8 cellular contexts compared by ENCODE assay signal in genomic region chr9:137253717-137254623, GRCh38. TPM values are rescaled to one million over a fixed set of nuclear protein-coding genes. Genes with fewer than 3 reads are reported as not detected.
A peak's percentile ranks its signal among the peaks of the same experiment; 100 is the strongest.
DNase-seq lines count a peak whose midpoint lies in the region; ATAC-seq and TF ChIP-seq lines count a peak whose summit lies in the region.

No MANE protein-coding gene starts in this region.

- H3K79me2 ChIP-seq in Loucy (ENCODE audit: insufficient read depth, low read length): peaks cover 36% of the 10 kb centered on the region

- H3K4me2 ChIP-seq in Loucy (ENCODE audit: low read depth, low read length, poor library complexity, severe bottlenecking): peak overlapping the region; percentile 97

- DNase-seq in AG10803 (ENCODE audit: low read depth) (no peak), coronary artery (ENCODE audit: low spot score) (no peak), NCI-H1092 treated with DMSO at 0.1 percent for 48 hours (lab: John Stamatoyannopoulos, UW) (no peak), GM10266 (ENCODE audit: extremely low spot score) (no peak)
- no peak for DNase-seq in natural killer cell treated with Interleukin-12 subunit alpha and Interleukin-12 subunit beta and Interleukin-15 and Interleukin-18, amount 100 ng/mL, for 72 hours (ENCODE audit: low spot score)

- H3K9me3 Mint-ChIP-seq in natural killer cell treated with Interleukin-12 subunit alpha and Interleukin-12 subunit beta and Interleukin-15 and Interleukin-18, amount 100 ng/mL, for 72 hours: no peaks in the 10 kb centered on the region

- H3K27me3 Mint-ChIP-seq in natural killer cell treated with Interleukin-12 subunit alpha and Interleukin-12 subunit beta and Interleukin-15 and Interleukin-18, amount 100 ng/mL, for 72 hours: no peaks in the 10 kb centered on the region

- peak overlapping the region; percentile 94 for H3K9ac ChIP-seq in Loucy (ENCODE audit: low read depth, low read length, poor library complexity, severe bottlenecking)

- peaks cover 18% of the 10 kb centered on the region for H4K20me1 ChIP-seq in Loucy (ENCODE audit: insufficient read depth, low read length, poor library complexity, severe bottlenecking)

- peak overlapping the region; percentile 83 for H3K4me3 Mint-ChIP-seq in natural killer cell treated with Interleukin-12 subunit alpha and Interleukin-12 subunit beta and Interleukin-15 and Interleukin-18, amount 100 ng/mL, for 72 hours

- peak overlapping the region; percentile 44 to 78 for H3K27ac Mint-ChIP-seq in natural killer cell treated with Interleukin-12 subunit alpha and Interleukin-12 subunit beta and Interleukin-15 and Interleukin-18, amount 100 ng/mL, for 72 hours

- H3K9me2 ChIP-seq in Loucy (replicated peaks; ENCODE audit: low read depth, low read length): no peaks in the 10 kb centered on the region

- peak overlapping the region; percentile 92 for H2AFZ ChIP-seq in Loucy (ENCODE audit: low read length)

- H3K4me1 Mint-ChIP-seq in natural killer cell treated with Interleukin-12 subunit alpha and Interleukin-12 subunit beta and Interleukin-15 and Interleukin-18, amount 100 ng/mL, for 72 hours (ENCODE audit: low read depth in 2 of 2): peaks cover 5 to 10% of the 10 kb centered on the region in 2 donors

- no peaks in the 10 kb centered on the region for H3F3A ChIP-seq in Loucy (ENCODE audit: low read depth)

- TF ChIP-seq CTCF in AG10803 (conservative IDR thresholded peaks at IDR 0.05; ENCODE audit: low read length) (no peak), Loucy (conservative IDR thresholded peaks at IDR 0.05; ENCODE audit: low read length) (no peak), coronary artery (IDR thresholded peaks at IDR 0.05) (no peak), GM10266 (IDR thresholded peaks at IDR 0.05; ENCODE audit: control insufficient read depth, insufficient read depth, low read depth, missing control alignments) (no peak)

- peaks cover 31% of the 10 kb centered on the region for H3K4me1 ChIP-seq in Loucy (ENCODE audit: insufficient read depth, low read length, poor library complexity, severe bottlenecking)

- peaks cover 4% of the 10 kb centered on the region for H3K27me3 ChIP-seq in Loucy (ENCODE audit: insufficient read depth, low read length, poor library complexity, severe bottlenecking)

- H3K36me3 ChIP-seq in Loucy (ENCODE audit: insufficient read depth, low read length): no peaks in the 10 kb centered on the region

- H3K9me3 ChIP-seq in Loucy (ENCODE audit: insufficient read depth, low read depth, low read length): no peaks in the 10 kb centered on the region

- peak overlapping the region in 1 of 2 donors; percentile 81 for H3K27ac ChIP-seq in coronary artery

- ATAC-seq in natural killer cell treated with Interleukin-12 subunit alpha and Interleukin-12 subunit beta and Interleukin-15 and Interleukin-18, amount 100 ng/mL, for 72 hours: no peak
- no peak for ATAC-seq in GM19395 (IDR thresholded peaks at IDR 0.05; ENCODE audit: unreplicated experiment)
- no peak for ATAC-seq in GM21390 (IDR thresholded peaks at IDR 0.05; ENCODE audit: unreplicated experiment)

- H3K36me3 Mint-ChIP-seq in natural killer cell treated with Interleukin-12 subunit alpha and Interleukin-12 subunit beta and Interleukin-15 and Interleukin-18, amount 100 ng/mL, for 72 hours: no peaks in the 10 kb centered on the region

- peak overlapping the region; percentile 78 for H3K4me3 ChIP-seq in AG10803 (ENCODE audit: low read length)
- peak overlapping the region; percentile 91 for H3K4me3 ChIP-seq in Loucy (ENCODE audit: low read length, poor library complexity, severe bottlenecking)
- peak overlapping the region; percentile 93 for H3K4me3 ChIP-seq in coronary artery

RNA-seq across cellular contexts. Expression of gene NELFB, which starts 1.2 kb away (rescaled TPM):
- total RNA-seq in natural killer cell treated with Interleukin-12 subunit alpha and Interleukin-12 subunit beta and Interleukin-15 and Interleukin-18, amount 100 ng/mL, for 72 hours: 10 to 100 TPM; 58.8 to 90.3 TPM

RNA-seq across cellular contexts. Expression of gene STPG3, which starts 2.9 kb away (rescaled TPM):
- not detected for total RNA-seq in natural killer cell treated with Interleukin-12 subunit alpha and Interleukin-12 subunit beta and Interleukin-15 and Interleukin-18, amount 100 ng/mL, for 72 hours

RNA-seq across cellular contexts. Expression of gene TUBB4B, which starts 12.9 kb away (rescaled TPM):
- total RNA-seq in natural killer cell treated with Interleukin-12 subunit alpha and Interleukin-12 subunit beta and Interleukin-15 and Interleukin-18, amount 100 ng/mL, for 72 hours: 100 to 1,000 TPM; 332 to 432 TPM

RNA-seq across cellular contexts. Expression of gene SLC34A3, which starts 23.3 kb away (rescaled TPM):
- not detected for total RNA-seq in natural killer cell treated with Interleukin-12 subunit alpha and Interleukin-12 subunit beta and Interleukin-15 and Interleukin-18, amount 100 ng/mL, for 72 hours

RNA-seq across cellular contexts. Expression of gene TOR4A, which starts 23.6 kb away (rescaled TPM):
- total RNA-seq in natural killer cell treated with Interleukin-12 subunit alpha and Interleukin-12 subunit beta and Interleukin-15 and Interleukin-18, amount 100 ng/mL, for 72 hours: 10 to 100 TPM; 31.1 to 38.4 TPM
